8 cellular contexts compared by ENCODE assay signal in the genomic region with DNA sequence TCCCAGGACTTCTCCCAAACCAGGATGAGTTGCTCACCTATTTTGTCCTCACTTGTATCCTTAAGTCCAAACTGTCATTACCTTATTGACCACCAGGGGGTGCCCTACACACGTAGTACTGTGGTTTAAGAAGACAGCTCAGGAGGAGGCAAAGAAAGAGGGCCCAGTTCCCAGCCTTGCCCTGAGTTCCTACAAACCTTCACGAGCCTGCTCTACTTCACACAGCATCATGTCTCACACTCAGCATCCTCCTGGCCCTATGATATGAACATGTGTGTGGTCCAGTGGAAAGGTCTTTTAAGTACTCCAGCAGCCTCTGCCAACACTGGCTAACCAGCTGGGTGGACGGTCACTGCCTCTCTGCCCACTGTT. TPM values are rescaled to one million over a fixed set of nuclear protein-coding genes. Genes with fewer than 3 reads are reported as not detected.
A peak's percentile ranks its signal among the peaks of the same experiment; 100 is the strongest.
DNase-seq lines count a peak whose midpoint lies in the region; ATAC-seq and TF ChIP-seq lines count a peak whose summit lies in the region.

No MANE protein-coding gene starts in this region.

- no peaks in the 10 kb centered on the region for H3K9me3 Mint-ChIP-seq in CD14-positive monocyte
- no peaks in the 10 kb centered on the region for H3K9me3 Mint-ChIP-seq in activated CD4-positive, alpha-beta T cell treated with anti-CD3 and anti-CD28 coated beads, Interleukin-2, amount 10 ng/mL, durations not matched to agents 24 days and 14 days

- TF ChIP-seq POLR2A in right lobe of liver (IDR thresholded peaks at IDR 0.05) = no peak

- H3K4me1 Mint-ChIP-seq in CD14-positive monocyte = peaks cover 48% of the 10 kb centered on the region
- peaks cover 38% of the 10 kb centered on the region for H3K4me1 Mint-ChIP-seq in activated CD4-positive, alpha-beta T cell treated with anti-CD3 and anti-CD28 coated beads, Interleukin-2, amount 10 ng/mL, durations not matched to agents 24 days and 14 days

- DNase-seq in CD14-positive monocyte (ENCODE audit: low spot score) (peak; percentile 87), NCI-H748 (lab: John Stamatoyannopoulos, UW; ENCODE audit: unreplicated experiment) (peak; percentile 96), right lobe of liver (peak in 1 of 3 donors; percentile 88), mesenteric fat pad (ENCODE audit: low spot score) (no peak)
- DNase-seq in activated CD4-positive, alpha-beta T cell treated with anti-CD3 and anti-CD28 coated beads, Interleukin-2, amount 10 ng/mL, durations not matched to agents 24 days and 14 days = peak; percentile 97
- DNase-seq in stimulated activated CD4-positive, alpha-beta T cell treated with anti-CD3 and anti-CD28 coated beads, TNF-alpha, amount 100 ng/mL, for 1 hour (ENCODE audit: low read depth in 3 of 3, low spot score in 1 of 3) = peak in 2 of 3 donors; percentile 72 to 85

- H3K27ac ChIP-seq in cingulate gyrus (ENCODE audit: low read depth, low read length) (peak overlapping the region; percentile 55), right lobe of liver (no peak overlapping the region)

- H3K4me3 ChIP-seq in right lobe of liver = no peak overlapping the region

- H3K36me3 Mint-ChIP-seq in CD14-positive monocyte = peaks cover 0 to 7% of the 10 kb centered on the region in 2 donors
- peaks cover 17% of the 10 kb centered on the region for H3K36me3 Mint-ChIP-seq in activated CD4-positive, alpha-beta T cell treated with anti-CD3 and anti-CD28 coated beads, Interleukin-2, amount 10 ng/mL, durations not matched to agents 24 days and 14 days (ENCODE audit: low read depth)

- H3K4me1 ChIP-seq in right lobe of liver = peaks cover 0 to 26% (median 13%) of the 10 kb centered on the region in 4 donors

- H3K27me3 Mint-ChIP-seq in CD14-positive monocyte (ENCODE audit: low read depth in 3 of 3) = peaks cover 0 to 6% (median 3%) of the 10 kb centered on the region in 3 donors
- H3K27me3 Mint-ChIP-seq in activated CD4-positive, alpha-beta T cell treated with anti-CD3 and anti-CD28 coated beads, Interleukin-2, amount 10 ng/mL, durations not matched to agents 24 days and 14 days = peaks cover 13% of the 10 kb centered on the region

- peak; percentile 53 for ATAC-seq in HG03460 (IDR thresholded peaks at IDR 0.05; ENCODE audit: unreplicated experiment)
- peak; percentile 69 to 82 (median 78) for ATAC-seq in right lobe of liver

- WGBS in right lobe of liver (ENCODE audit: insufficient coverage, low coverage, low lambda C conversion rate, missing lambda C conversion rate) = 0% methylated on average over 2 of the region's 3 CpGs

- H3K4me3 Mint-ChIP-seq in CD14-positive monocyte = no peak overlapping the region
- H3K4me3 Mint-ChIP-seq in activated CD4-positive, alpha-beta T cell treated with anti-CD3 and anti-CD28 coated beads, Interleukin-2, amount 10 ng/mL, durations not matched to agents 24 days and 14 days = no peak overlapping the region

- peak overlapping the region in 3 of 7 donors; percentile 57 to 81 (median 58) for H3K27ac Mint-ChIP-seq in CD14-positive monocyte
- H3K27ac Mint-ChIP-seq in activated CD4-positive, alpha-beta T cell treated with anti-CD3 and anti-CD28 coated beads, Interleukin-2, amount 10 ng/mL, durations not matched to agents 24 days and 14 days = peak overlapping the region; percentile 3

- no peaks in the 10 kb centered on the region for H3K9me3 ChIP-seq in right lobe of liver

- H3K27me3 ChIP-seq in right lobe of liver = no peaks in the 10 kb centered on the region

- H3K36me3 ChIP-seq in right lobe of liver = no peaks in the 10 kb centered on the region

- TF ChIP-seq CTCF in CD14-positive monocyte (IDR thresholded peaks at IDR 0.05) (peak; percentile 68), right lobe of liver (IDR thresholded peaks at IDR 0.05) (peak; percentile 84 to 93 (median 86))

- intact Hi-C loops in CD14-positive monocyte (cut with micrococcal nuclease) = loop anchor here (5.0 to 10.0 kb wide), 3 partner anchors 50 to 182 kb away; partner anchors contain the start of gene ZNF579 (in 1 of the 2)
- intact Hi-C loops in activated CD4-positive, alpha-beta T cell treated with anti-CD3 and anti-CD28 coated beads, Interleukin-2, amount 10 ng/mL, durations not matched to agents 24 days and 14 days (cut with micrococcal nuclease) = loop anchor here (1.0 kb wide), 2 partner anchors 8 to 21 kb away; partner anchors contain the start of gene ZNF784
- intact Hi-C loops in right lobe of liver (cut with DNase I) = loop anchor here in 1 of 2 donors (5.0 kb wide), 1 partner anchor 115 kb away; no protein-coding TSS in a partner anchor

RNA-seq across cellular contexts. Expression of gene ZNF784, which starts 8.1 kb away (rescaled TPM):
- 1 to 10 TPM; 1.5 to 2.4 TPM for polyA plus RNA-seq in CD14-positive monocyte
- 3.6 and 3.7 TPM in 2 replicates for total RNA-seq in activated CD4-positive, alpha-beta T cell treated with anti-CD3 and anti-CD28 coated beads, Interleukin-2, amount 10 ng/mL, durations not matched to agents 24 days and 14 days
- total RNA-seq in right lobe of liver (1 to 10 TPM; 2.9 to 5.5 (median 4.1) TPM), mesenteric fat pad (4.5 TPM)

RNA-seq across cellular contexts. Expression of gene ZNF580, which starts 8.4 kb away (rescaled TPM):
- polyA plus RNA-seq in CD14-positive monocyte = 10 to 100 TPM in 1 of 2 donors, 1 to 10 TPM in 1; 9.7 to 10.7 TPM
- total RNA-seq in activated CD4-positive, alpha-beta T cell treated with anti-CD3 and anti-CD28 coated beads, Interleukin-2, amount 10 ng/mL, durations not matched to agents 24 days and 14 days = 38.3 and 39.1 TPM in 2 replicates
- total RNA-seq in right lobe of liver (10 to 100 TPM in 1 of 6 experiments, 1 to 10 TPM in 5; 5.4 to 11.6 (median 6.5) TPM), mesenteric fat pad (39.6 TPM)

RNA-seq across cellular contexts. Expression of gene ZNF581, which starts 11.0 kb away (rescaled TPM):
- polyA plus RNA-seq in CD14-positive monocyte = 10 to 100 TPM; 29.4 to 31.6 TPM
- 32.7 and 33.0 TPM in 2 replicates for total RNA-seq in activated CD4-positive, alpha-beta T cell treated with anti-CD3 and anti-CD28 coated beads, Interleukin-2, amount 10 ng/mL, durations not matched to agents 24 days and 14 days
- 1 to 10 TPM; 2.7 to 7.3 (median 5.1) TPM for total RNA-seq in right lobe of liver
- total RNA-seq in mesenteric fat pad = 11.3 TPM

RNA-seq across cellular contexts. Expression of gene CCDC106, which starts 15.6 kb away (rescaled TPM):
- 1 to 10 TPM in 1 of 2 donors, under 1 TPM in 1; 0.74 to 1.2 TPM for polyA plus RNA-seq in CD14-positive monocyte
- total RNA-seq in activated CD4-positive, alpha-beta T cell treated with anti-CD3 and anti-CD28 coated beads, Interleukin-2, amount 10 ng/mL, durations not matched to agents 24 days and 14 days = 8.0 and 9.0 TPM in 2 replicates
- total RNA-seq in right lobe of liver (10 to 100 TPM in 3 of 6 experiments, 1 to 10 TPM in 3; 6.1 to 19.7 (median 9.8) TPM), mesenteric fat pad (16.4 TPM)

RNA-seq across cellular contexts. Expression of gene U2AF2, which starts 22.4 kb away (rescaled TPM):
- polyA plus RNA-seq in CD14-positive monocyte = 1 to 10 TPM; 5.3 to 5.4 TPM
- 390 and 394 TPM in 2 replicates for total RNA-seq in activated CD4-positive, alpha-beta T cell treated with anti-CD3 and anti-CD28 coated beads, Interleukin-2, amount 10 ng/mL, durations not matched to agents 24 days and 14 days
- total RNA-seq in right lobe of liver = 10 to 100 TPM; 55.1 to 75.6 (median 63.5) TPM
- 126 TPM for total RNA-seq in mesenteric fat pad
